Comparison of ENCODE assay signal across 19 cellular contexts in genomic region chr20:60020251-60020650, GRCh38.
DNase-seq lines count a peak whose midpoint lies in the region; ATAC-seq and TF ChIP-seq lines count a peak whose summit lies in the region.
"Had no signal": no experiment of that assay in that cellular context is flagged by ENCODE, and none has a peak within 500 bp of the region (broad histone marks: within the 10 kb centered on the region; RNA-seq: fewer than 3 reads in every experiment).

No MANE protein-coding gene starts in this region.

- H3K36me3 ChIP-seq in mucosa of descending colon (ENCODE audit: low read depth), result no peaks in the 10 kb centered on the region

- peaks cover 35% of the 10 kb centered on the region for H3K27me3 Mint-ChIP-seq in osteocyte (ENCODE audit: unreplicated experiment)

- intact Hi-C loops in mucosa of descending colon (cut with DNase I, micrococcal nuclease), result no loop called here

- no peak for TF ChIP-seq CTCF in osteocyte (IDR thresholded peaks at IDR 0.05)
- no peak for TF ChIP-seq CTCF in mucosa of descending colon (IDR thresholded peaks at IDR 0.05)

- H3K4me1 ChIP-seq in mucosa of descending colon (ENCODE audit: low read depth), result no peaks in the 10 kb centered on the region
- H3K4me1 ChIP-seq: A549 had no signal

- no peaks in the 10 kb centered on the region for H3K4me1 Mint-ChIP-seq in osteocyte (ENCODE audit: unreplicated experiment)

- no peak overlapping the region for H3K4me3 Mint-ChIP-seq in osteocyte (ENCODE audit: unreplicated experiment)
- H3K4me3 Mint-ChIP-seq: CD4-positive, alpha-beta memory T cell had no signal

- peak; percentile 3 for DNase-seq in D341Med (ENCODE audit: low spot score)
- DNase-seq in myocyte (ENCODE audit: low read depth), result peak; percentile 91
- DNase-seq in osteocyte (ENCODE audit: extremely low spot score, unreplicated experiment), result peak; percentile 65
- no peak for DNase-seq in mucosa of descending colon
- no peak for DNase-seq in NCI-H524 (lab: John Stamatoyannopoulos, UW)
- DNase-seq in caudate nucleus (lab: John Stamatoyannopoulos, UW), result no peak
- DNase-seq: 8988T; ACHN; C1 segment of cervical spinal cord; CD4-positive, alpha-beta memory T cell; DMS 273 treated with DMSO at 0.1 percent for 48 hours; DMS79; EL; GDM1; GM23248; H7; HCEC 1CT had no signal

- H3K36me3 Mint-ChIP-seq in osteocyte (ENCODE audit: unreplicated experiment), result no peaks in the 10 kb centered on the region

- no peak for ATAC-seq in mucosa of descending colon
- ATAC-seq: A549, GM12878 had no signal

- no peak overlapping the region for H3K27ac Mint-ChIP-seq in osteocyte (ENCODE audit: unreplicated experiment)
- H3K27ac Mint-ChIP-seq: CD4-positive, alpha-beta memory T cell had no signal

- H3K9me3 ChIP-seq in mucosa of descending colon, result no peaks in the 10 kb centered on the region

- H3K9me3 Mint-ChIP-seq in osteocyte (ENCODE audit: unreplicated experiment), result peaks cover 17% of the 10 kb centered on the region

- no peak overlapping the region for H3K27ac ChIP-seq in caudate nucleus (ENCODE audit: low read depth, low read length)
- H3K27ac ChIP-seq: A549, GM23248 had no signal

- H3K4me3 ChIP-seq in mucosa of descending colon, result no peak overlapping the region
- H3K4me3 ChIP-seq: A549, GM12878, GM23248 had no signal

Comparison
In these comparisons a context has a peak if more than half of its experiments do, and no peak if none do; other contexts are left out.
1. DNase-seq: peak in D341Med (single experiment), myocyte (single experiment) and osteocyte (single experiment); none in mucosa of descending colon (0 of 3), NCI-H524 (0 of 2) and caudate nucleus (0 of 61).